8 cellular contexts compared by ENCODE assay signal in the genomic region with DNA sequence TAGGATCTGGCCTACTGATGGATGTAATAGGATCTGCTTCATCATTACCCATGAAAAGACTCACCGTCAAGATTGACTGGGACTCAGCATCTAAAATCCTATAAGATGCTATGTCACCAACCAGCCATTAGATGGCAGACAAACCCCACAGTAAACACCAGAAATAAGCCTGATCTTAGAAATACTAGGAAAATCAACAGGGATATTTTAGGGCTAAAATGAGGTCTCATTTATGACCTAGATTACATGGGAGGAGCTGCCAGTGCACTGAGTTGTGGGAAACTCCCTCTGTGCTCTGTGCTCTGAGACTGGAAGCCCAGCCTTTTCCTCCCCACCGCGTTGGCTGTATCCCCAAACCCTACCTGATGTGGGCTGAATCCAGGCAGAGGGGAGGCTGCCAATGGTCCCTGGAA.
A peak's percentile ranks its signal among the peaks of the same experiment; 100 is the strongest.
DNase-seq lines count a peak whose midpoint lies in the region; ATAC-seq, FAIRE-seq and TF ChIP-seq lines count a peak whose summit lies in the region.
"Not testable (repeated sequence)": the region's sequence is repeated elsewhere in the genome, so short reads cannot be mapped to it uniquely, and the experiment has no call there.

No MANE protein-coding gene starts in this region.

- H4K91ac ChIP-seq in H9 (ENCODE audit: insufficient read length, low read depth, low read length) = not testable (repeated sequence)

- H3K4me2 ChIP-seq in H9 (ENCODE audit: insufficient read depth, insufficient read length, low read length); osteoblast (ENCODE audit: insufficient read depth, low read length): not testable (repeated sequence)

- not testable (repeated sequence) for H3K4me3 Mint-ChIP-seq in H9

- not testable (repeated sequence) for H3K27me3 ChIP-seq in H9 (ENCODE audit: insufficient read depth, low read length); right cardiac atrium (ENCODE audit: control insufficient read depth, insufficient read depth); osteoblast (ENCODE audit: insufficient read depth, low read length)

- H3K79me2 ChIP-seq in H9 (ENCODE audit: insufficient read depth, low read length); osteoblast (ENCODE audit: insufficient read depth, low read length): not testable (repeated sequence)

- H3K9me3 Mint-ChIP-seq in H9 = peaks cover 25 to 36% of the 10 kb centered on the region in 2 experiments

- ATAC-seq in GM18519 (IDR thresholded peaks at IDR 0.05; ENCODE audit: low FRiP score, unreplicated experiment) (peak; percentile 61), HG03460 (IDR thresholded peaks at IDR 0.05; ENCODE audit: unreplicated experiment) (peak; percentile 70), right cardiac atrium (peak; percentile 52 to 58)

- H2BK15ac ChIP-seq in H9 (ENCODE audit: low read depth, low read length) = not testable (repeated sequence)

- H3K18ac ChIP-seq in H9 (ENCODE audit: insufficient read length, low read depth, low read length) = not testable (repeated sequence)

- not testable (repeated sequence) for H3K23ac ChIP-seq in H9 (ENCODE audit: insufficient read length, low read depth, low read length)

- not testable (repeated sequence) for H3K27me3 Mint-ChIP-seq in H9 (ENCODE audit: low read depth)

- H2AFZ ChIP-seq in H9 (ENCODE audit: low read length); osteoblast (ENCODE audit: low read length): not testable (repeated sequence)

- not testable (repeated sequence) for H3K4me3 ChIP-seq in right cardiac atrium (ENCODE audit: low read length); osteoblast (ENCODE audit: insufficient read depth, low read length)

- not testable (repeated sequence) for H3K4me1 Mint-ChIP-seq in H9

- H3K9me3 ChIP-seq in H9 (ENCODE audit: control insufficient read depth, low read depth, low read length); right cardiac atrium (ENCODE audit: control insufficient read depth, low read length); osteoblast (ENCODE audit: low read depth, low read length): not testable (repeated sequence)

- not testable (repeated sequence) for DNase-seq in AG09319 (ENCODE audit: extremely low read depth, low read depth); H9; RWPE1 (ENCODE audit: low spot score); right cardiac atrium; osteoblast (ENCODE audit: insufficient read length, low spot score, missing footprints)

- H3K9ac ChIP-seq in H9 (ENCODE audit: extremely low read depth, insufficient read length, low read length) = not testable (repeated sequence)

- not testable (repeated sequence) for H3T11ph ChIP-seq in H9 (ENCODE audit: low read length)

- H2BK12ac ChIP-seq in H9 (ENCODE audit: insufficient read length, low read depth, low read length) = not testable (repeated sequence)

- not testable (repeated sequence) for H3K79me1 ChIP-seq in H9 (ENCODE audit: insufficient read depth, low read depth, low read length, poor library complexity, severe bottlenecking)

- not testable (repeated sequence) for H4K5ac ChIP-seq in H9 (ENCODE audit: insufficient read length, low read depth, low read length)

- H3K27ac Mint-ChIP-seq in H9 = not testable (repeated sequence)

- not testable (repeated sequence) for H3K36me3 Mint-ChIP-seq in H9 (ENCODE audit: insufficient read depth in 1 of 3, low read depth in 3 of 3)

- no CpG with 5 or more reads among the region's 3 CpGs for WGBS in H9 (ENCODE audit: extremely low coverage, insufficient read length, low lambda C conversion rate)
- WGBS in right cardiac atrium = 35% methylated on average over 3 of the region's 3 CpGs

- intact Hi-C loops in right cardiac atrium (cut with DNase I) = not testable (repeated sequence)

- H3K23me2 ChIP-seq in H9 (ENCODE audit: insufficient read length, low read depth, low read length, poor library complexity, severe bottlenecking) = not testable (repeated sequence)

- not testable (repeated sequence) for H2AK5ac ChIP-seq in H9 (ENCODE audit: insufficient read length, low read length)

- not testable (repeated sequence) for H2BK20ac ChIP-seq in H9 (ENCODE audit: low read depth, low read length, poor library complexity, severe bottlenecking)

- FAIRE-seq in endometrium (lab: Jason Lieb, UNC) = peak; percentile 93

- not testable (repeated sequence) for H3K27ac ChIP-seq in H9 (ENCODE audit: insufficient read length, low read depth, low read length); RWPE1; right cardiac atrium (ENCODE audit: low read length); osteoblast (ENCODE audit: low read depth, low read length)

- TF ChIP-seq CTCF in AG09319 (IDR thresholded peaks at IDR 0.05; ENCODE audit: low read depth, low read length) (peak; percentile 9), H9 (conservative IDR thresholded peaks at IDR 0.05) (peak; percentile 29; the same call in 1 of the 3 replicates), RWPE1 (conservative IDR thresholded peaks at IDR 0.05; ENCODE audit: low read depth) (peak; percentile 22; the same call in 1 of the 2 replicates), osteoblast (IDR thresholded peaks at IDR 0.05; ENCODE audit: extremely low read depth, low read depth, low read length) (peak; percentile 29)

- H2BK5ac ChIP-seq in H9 (ENCODE audit: insufficient read length, low read length) = not testable (repeated sequence)

- H2BK120ac ChIP-seq in H9 (ENCODE audit: low read depth, low read length, poor library complexity, severe bottlenecking) = not testable (repeated sequence)

- H3K4me1 ChIP-seq in H9 (ENCODE audit: insufficient read depth, low read length); right cardiac atrium (ENCODE audit: control insufficient read depth, insufficient read depth, low read length); osteoblast (ENCODE audit: insufficient read depth, low read length): not testable (repeated sequence)

- H3K14ac ChIP-seq in H9 (ENCODE audit: insufficient read depth, low read length) = not testable (repeated sequence)

- H3K56ac ChIP-seq in H9 (ENCODE audit: insufficient read length, low read depth, low read length) = not testable (repeated sequence)

- H4K8ac ChIP-seq in H9 (replicated peaks; ENCODE audit: insufficient read length, low read depth, low read length) = not testable (repeated sequence)

- POLR2A ChIA-PET in RWPE1 (lab: Yijun Ruan, JAX; ENCODE audit: low non-redundant PET) = not testable (repeated sequence)

- not testable (repeated sequence) for H3K4ac ChIP-seq in H9 (ENCODE audit: low read depth, low read length)

- not testable (repeated sequence) for H3K36me3 ChIP-seq in osteoblast (ENCODE audit: insufficient read depth, low read length)

- not testable (repeated sequence) for H4K20me1 ChIP-seq in H9 (ENCODE audit: control insufficient read depth, insufficient read depth, insufficient read length); osteoblast (ENCODE audit: insufficient read depth, low read length)

- CTCF ChIA-PET in RWPE1 (lab: Yijun Ruan, JAX) = not testable (repeated sequence)
